4 cellular contexts compared by ENCODE assay signal in the genomic region with DNA sequence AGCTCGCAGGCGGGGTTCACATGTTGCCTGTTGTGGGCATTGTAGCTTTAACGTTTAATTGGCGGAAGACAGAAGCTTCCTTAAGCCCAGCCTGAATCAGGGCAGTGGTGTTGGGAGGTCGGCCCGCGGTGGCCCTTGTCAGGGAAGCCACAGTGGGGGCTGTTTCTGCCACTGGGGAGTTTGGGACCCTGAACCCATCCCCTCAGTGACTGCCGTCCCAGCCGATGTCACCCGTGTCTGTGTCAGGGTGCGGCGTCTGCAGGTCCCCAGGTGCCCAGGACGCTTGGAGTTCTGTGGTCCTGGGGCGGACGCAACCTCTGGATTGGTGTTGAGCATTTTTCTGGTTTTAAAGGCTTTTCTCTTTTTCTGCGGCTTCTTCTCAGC. TPM values are rescaled to one million over a fixed set of nuclear protein-coding genes. Genes with fewer than 3 reads are reported as not detected.
"Had no signal": no experiment of that assay in that cellular context is flagged by ENCODE, and none has a peak within 500 bp of the region (broad histone marks: within the 10 kb centered on the region; RNA-seq: fewer than 3 reads in every experiment).

No MANE protein-coding gene starts in this region.

RNA-seq across cellular contexts. Expression of a gene that starts 31.0 kb away (rescaled TPM):
- total RNA-seq: RPMI7951, SJSA1 had no signal

RNA-seq across cellular contexts. Expression of a gene that starts 45.0 kb away (rescaled TPM):
- total RNA-seq: OCI-LY7 had no signal

RNA-seq across cellular contexts. Expression of a gene that starts 59.4 kb away (rescaled TPM):
- total RNA-seq: OCI-LY7, RPMI7951, SJSA1, SK-MEL-5 had no signal
